In genomic region chr20:2801459-2801728, GRCh38 we compare ENCODE assay signal across 15 cellular contexts. TPM values are rescaled to one million over a fixed set of nuclear protein-coding genes. Genes with fewer than 3 reads are reported as not detected.
DNase-seq lines count a peak whose midpoint lies in the region; ATAC-seq, FAIRE-seq and TF ChIP-seq lines count a peak whose summit lies in the region.
"Had no signal": no experiment of that assay in that cellular context is flagged by ENCODE, and none has a peak within 500 bp of the region (broad histone marks: within the 10 kb centered on the region; RNA-seq: fewer than 3 reads in every experiment).

No MANE protein-coding gene starts in this region.

- no peaks in the 10 kb centered on the region for H3K9me2 ChIP-seq in OCI-LY7 (ENCODE audit: insufficient read depth, low read length)

- CTCF ChIA-PET in K562 (lab: Yijun Ruan, JAX; ENCODE audit: low intra/inter-chr PET ratio) (no interaction called here), OCI-LY7 (lab: Charles Lee; ENCODE audit: unreplicated experiment) (no interaction called here)

- H3K36me3 ChIP-seq in HUES48 (ENCODE audit: control insufficient read depth, insufficient read depth, low read length) (peaks cover 19% of the 10 kb centered on the region), K562 (ENCODE audit: control insufficient read depth, insufficient read depth, low read length) (no peaks in the 10 kb centered on the region), OCI-LY7 (ENCODE audit: insufficient read depth, low read length) (no peaks in the 10 kb centered on the region)
- H3K36me3 ChIP-seq: gastroesophageal sphincter had no signal

- H3K79me2 ChIP-seq in K562 (ENCODE audit: control insufficient read depth, insufficient read depth, low read length) = no peaks in the 10 kb centered on the region
- no peaks in the 10 kb centered on the region for H3K79me2 ChIP-seq in OCI-LY7 (ENCODE audit: insufficient read depth, low read depth, low read length)

- H3K9me3 Mint-ChIP-seq in neural crest cell = no peaks in the 10 kb centered on the region

- peak overlapping the region; percentile 96 for H3K4me3 Mint-ChIP-seq in neural crest cell

- peaks cover 5% of the 10 kb centered on the region for H3K36me3 Mint-ChIP-seq in neural crest cell (ENCODE audit: low read depth)

- no peak for TF ChIP-seq EP300 in K562 (IDR thresholded peaks at IDR 0.05; ENCODE audit: low read length)

- in situ Hi-C loops in K562 (cut with MboI) = no loop called here

- POLR2A ChIA-PET in K562 (lab: Yijun Ruan, JAX) = no interaction called here
- POLR2A ChIA-PET in OCI-LY7 (lab: Charles Lee) = no interaction called here

- TF ChIP-seq POLR2A in K562 (conservative IDR thresholded peaks at IDR 0.05) = no peak

- FAIRE-seq in K562 (lab: Jason Lieb, UNC) = no peak

- H3K9me1 ChIP-seq in K562 (ENCODE audit: control insufficient read depth, insufficient read depth, low read length) = no peaks in the 10 kb centered on the region

- no peak for TF ChIP-seq RAD21 in K562 (CRISPR knock-in tag; conservative IDR thresholded peaks at IDR 0.05 in 1 of 2, IDR thresholded peaks at IDR 0.05 in 1 of 2)

- intact Hi-C loops in K562 (cut with micrococcal nuclease) (no loop called here), OCI-LY7 (cut with micrococcal nuclease; ENCODE audit: unreplicated experiment) (no loop called here)

- peaks cover 19% of the 10 kb centered on the region; the same call in 1 of the 2 replicates for H3K4me1 ChIP-seq in HUES48 (ENCODE audit: control insufficient read depth, insufficient read depth, low read length)
- peaks cover 4 to 45% of the 10 kb centered on the region in 2 experiments; a peak in 4 of 5 replicates for H3K4me1 ChIP-seq in K562 (replicated peaks in 1 of 2; ENCODE audit: control insufficient read depth in 2 of 2, insufficient read depth in 2 of 2, low read length in 2 of 2)
- H3K4me1 ChIP-seq in OCI-LY7 (ENCODE audit: insufficient read depth, low read length, poor library complexity, severe bottlenecking) = no peaks in the 10 kb centered on the region

- peak overlapping the region; percentile 84 for H3K27ac Mint-ChIP-seq in neural crest cell (ENCODE audit: unreplicated experiment)

- H3K4me3 ChIP-seq in HUES48 (ENCODE audit: low read depth, low read length) = peak overlapping the region; percentile 96
- H3K4me3 ChIP-seq in K562 = no peak overlapping the region
- H3K4me3 ChIP-seq in OCI-LY7 (ENCODE audit: low read depth, low read length, poor library complexity, severe bottlenecking) = no peak overlapping the region
- H3K4me3 ChIP-seq: gastroesophageal sphincter had no signal

- WGBS in K562 (ENCODE audit: insufficient coverage, low coverage, missing lambda C conversion rate) = 63% methylated on average over 5 of the region's 5 CpGs

- TF ChIP-seq CTCF in K562 (IDR thresholded peaks at IDR 0.05 in 2 of 3, conservative IDR thresholded peaks at IDR 0.05 in 1 of 3; ENCODE audit: insufficient read depth in 2 of 3, low read depth in 1 of 3, low read length in 3 of 3) = no peak
- TF ChIP-seq CTCF in neural crest cell (conservative IDR thresholded peaks at IDR 0.05) = no peak
- TF ChIP-seq CTCF in OCI-LY7 (conservative IDR thresholded peaks at IDR 0.05; ENCODE audit: low read length) = no peak

- ATAC-seq in K562 (no peak), HG02642 (IDR thresholded peaks at IDR 0.05; ENCODE audit: poor library complexity, unreplicated experiment) (no peak)
- ATAC-seq: gastroesophageal sphincter, Right ventricle myocardium inferior had no signal

- H3K9ac ChIP-seq in HUES48 (ENCODE audit: low read depth, low read length) = no peak overlapping the region
- no peak overlapping the region for H3K9ac ChIP-seq in K562 (ENCODE audit: insufficient read depth in 1 of 2, low read depth in 2 of 2, low read length in 2 of 2)

- BruUV-seq in K562 (replicated peaks; lab: Mats Ljungman, UMichigan) (no TSS peak), OCI-LY7 (replicated peaks; lab: Mats Ljungman, UMichigan) (no TSS peak)

- H3K27ac ChIP-seq in HUES48 (ENCODE audit: low read depth, low read length) (no peak overlapping the region), K562 (ENCODE audit: extremely low read depth, low read depth, low read length) (no peak overlapping the region), OCI-LY7 (ENCODE audit: low read depth, low read length, poor library complexity, severe bottlenecking) (no peak overlapping the region)
- H3K27ac ChIP-seq: 22Rv1, gastroesophageal sphincter had no signal

- H4K20me1 ChIP-seq in K562 (replicated peaks; ENCODE audit: control insufficient read depth, insufficient read depth, low read length) = 0 out of 2 replicates have a peak, but pooled peaks cover 3% of the 10 kb centered on the region
- no peaks in the 10 kb centered on the region; the same call in 1 of the 2 replicates for H4K20me1 ChIP-seq in OCI-LY7 (ENCODE audit: insufficient read depth, low read length)

- peaks cover 68% of the 10 kb centered on the region for H3K27me3 ChIP-seq in HUES48 (ENCODE audit: control insufficient read depth, insufficient read depth, low read length)
- H3K27me3 ChIP-seq in K562 (ENCODE audit: control insufficient read depth in 2 of 2, insufficient read depth in 2 of 2, low read length in 2 of 2) = peaks cover 0 to 39% of the 10 kb centered on the region in 2 experiments; a peak in 2 of 5 replicates

- peak; percentile 20 for DNase-seq in DMS 273 (lab: John Stamatoyannopoulos, UW; ENCODE audit: unreplicated experiment)
- no peak for DNase-seq in DMS 273 treated with DMSO at 0.1 percent for 48 hours (lab: John Stamatoyannopoulos, UW)
- no peak for DNase-seq in K562 (ENCODE audit: extremely low read depth in 1 of 4, low spot score in 3 of 4)
- no peak for DNase-seq in neural crest cell (ENCODE audit: low read depth, low spot score)
- no peak for DNase-seq in OCI-LY7 (ENCODE audit: low spot score)
- no peak for DNase-seq in NCI-H2196 (lab: John Stamatoyannopoulos, UW; ENCODE audit: unreplicated experiment)
- DNase-seq: activated CD8-positive, alpha-beta memory T cell treated with anti-CD3 and anti-CD28 coated beads for 24 hours; cerebellar nuclear complex; NCI-H2227 treated with DMSO at 0.1 percent for 48 hours had no signal

- peaks cover 12% of the 10 kb centered on the region for H3K27me3 Mint-ChIP-seq in neural crest cell (ENCODE audit: low read depth)

- peaks cover 36% of the 10 kb centered on the region for H3K4me1 Mint-ChIP-seq in neural crest cell

- H3K9me3 ChIP-seq in HUES48 (ENCODE audit: control insufficient read depth, insufficient read depth, low read length) (no peaks in the 10 kb centered on the region), K562 (replicated peaks; ENCODE audit: control insufficient read depth, insufficient read depth, low read depth, low read length) (no peaks in the 10 kb centered on the region), OCI-LY7 (ENCODE audit: low read length) (no peaks in the 10 kb centered on the region)
- H3K9me3 ChIP-seq: gastroesophageal sphincter had no signal

- H2AFZ ChIP-seq in K562 (ENCODE audit: low read depth, low read length) = peak overlapping the region; percentile 83
- H2AFZ ChIP-seq in OCI-LY7 (ENCODE audit: low read length) = no peak overlapping the region

- peak overlapping the region; percentile 55; the same call in 1 of the 2 replicates for H3K4me2 ChIP-seq in K562 (ENCODE audit: insufficient read depth, low read length)
- H3K4me2 ChIP-seq in OCI-LY7 (ENCODE audit: low read length) = no peak overlapping the region

RNA-seq across cellular contexts. Expression of gene CPXM1, which starts 1.0 kb away (rescaled TPM):
- 4.1 and 15.4 TPM in 2 replicates for total RNA-seq in K562 (2011; cell fraction: chromatin; rRNA removed; ENCODE audit: low replicate concordance)
- 6.3 and 13.0 TPM in 2 replicates for total RNA-seq in K562 (2011; cell fraction: nucleolus; rRNA removed)
- 5.3 and 5.7 TPM in 2 replicates for total RNA-seq in K562 (2011; cell fraction: nucleoplasm; rRNA removed)
- total RNA-seq in K562 (2014; rRNA removed) (0.32 and 0.41 TPM in 2 replicates), K562 (2014; rRNA removed; fragmentation: Illumina TruSeq; extraction: Trizol) (0.07 and 0.13 TPM in 2 replicates), K562 (2015; rRNA removed; fragmentation: Illumina TruSeq; extraction: Trizol) (0.04 TPM in 1 of 2 replicates, not detected in the other), K562 (2021) (0.47 and 0.49 TPM in 2 replicates), neural crest cell (200 and 218 TPM in 2 replicates), OCI-LY7 (2022) (0.15 TPM in 1 of 2 replicates, not detected in the other)
- polyA plus RNA-seq in K562 (2011; rRNA removed) (1.1 and 4.5 TPM in 2 replicates), K562 (2014; fragmentation: Illumina TruSeq; extraction: Trizol) (0.45 and 0.50 TPM in 2 replicates), K562 (2014; fragmentation: Nextera tagmentation; extraction: Ambion mirVana) (not detected), K562 (2014; rRNA removed) (0.28 and 0.37 TPM in 2 replicates)
- polyA plus RNA-seq in K562 (2011; cell fraction: cytosol; rRNA removed) = 3.0 and 3.8 TPM in 2 replicates
- 13.5 and 29.6 TPM in 2 replicates for polyA plus RNA-seq in K562 (2011; cell fraction: nucleus; rRNA removed)
- 0.18 and 0.86 TPM in 2 replicates for polyA plus RNA-seq in K562 (2012)
- 0.67 and 1.1 TPM in 2 replicates for polyA minus RNA-seq in K562 (2011; rRNA and poly(A)+ RNA removed)
- polyA minus RNA-seq in K562 (2011; cell fraction: cytosol; rRNA and poly(A)+ RNA removed) = 0.55 and 0.86 TPM in 2 replicates
- 1.1 and 3.6 TPM in 2 replicates for polyA minus RNA-seq in K562 (2011; cell fraction: nucleus; rRNA and poly(A)+ RNA removed)
- not detected in 2 replicates for total RNA-seq in OCI-LY7 (2014; rRNA removed; shearing (Covaris generic))
- total RNA-seq: HT1080 had no signal

RNA-seq across cellular contexts. Expression of gene C20orf141, which starts 13.4 kb away (rescaled TPM):
- not detected in 2 replicates for total RNA-seq in K562 (2011; cell fraction: chromatin; rRNA removed; ENCODE audit: low replicate concordance)
- not detected in 2 replicates for total RNA-seq in K562 (2011; cell fraction: nucleolus; rRNA removed)
- total RNA-seq in K562 (2011; cell fraction: nucleoplasm; rRNA removed) = not detected in 2 replicates
- total RNA-seq in K562 (2014; rRNA removed) (not detected in 2 replicates), K562 (2014; rRNA removed; fragmentation: Illumina TruSeq; extraction: Trizol) (not detected in 2 replicates), K562 (2015; rRNA removed; fragmentation: Illumina TruSeq; extraction: Trizol) (not detected in 2 replicates), K562 (2021) (not detected in 2 replicates), neural crest cell (not detected in 2 replicates), OCI-LY7 (2022) (not detected in 2 replicates)
- polyA plus RNA-seq in K562 (2011; rRNA removed) (not detected in 2 replicates), K562 (2014; fragmentation: Illumina TruSeq; extraction: Trizol) (not detected in 2 replicates), K562 (2014; fragmentation: Nextera tagmentation; extraction: Ambion mirVana) (not detected), K562 (2014; rRNA removed) (not detected in 2 replicates)
- polyA plus RNA-seq in K562 (2011; cell fraction: cytosol; rRNA removed) = 0.13 TPM in 1 of 2 replicates, not detected in the other
- not detected in 2 replicates for polyA plus RNA-seq in K562 (2011; cell fraction: nucleus; rRNA removed)
- not detected in 2 replicates for polyA plus RNA-seq in K562 (2012)
- not detected in 2 replicates for polyA minus RNA-seq in K562 (2011; rRNA and poly(A)+ RNA removed)
- not detected in 2 replicates for polyA minus RNA-seq in K562 (2011; cell fraction: cytosol; rRNA and poly(A)+ RNA removed)
- not detected in 2 replicates for polyA minus RNA-seq in K562 (2011; cell fraction: nucleus; rRNA and poly(A)+ RNA removed)
- total RNA-seq in OCI-LY7 (2014; rRNA removed; shearing (Covaris generic)) = not detected in 2 replicates
- total RNA-seq: gastroesophageal sphincter, Right ventricle myocardium inferior had no signal

RNA-seq across cellular contexts. Expression of gene TMEM239, which starts 14.8 kb away (rescaled TPM):
- total RNA-seq in K562 (2011; cell fraction: chromatin; rRNA removed; ENCODE audit: low replicate concordance) = 0.21 TPM in 1 of 2 replicates, not detected in the other
- total RNA-seq in K562 (2011; cell fraction: nucleolus; rRNA removed) = not detected in 2 replicates
- not detected in 2 replicates for total RNA-seq in K562 (2011; cell fraction: nucleoplasm; rRNA removed)
- total RNA-seq in K562 (2014; rRNA removed) (not detected in 2 replicates), K562 (2014; rRNA removed; fragmentation: Illumina TruSeq; extraction: Trizol) (not detected in 2 replicates), K562 (2015; rRNA removed; fragmentation: Illumina TruSeq; extraction: Trizol) (not detected in 2 replicates), K562 (2021) (not detected in 2 replicates), neural crest cell (not detected in 2 replicates), OCI-LY7 (2022) (not detected in 2 replicates)
- polyA plus RNA-seq in K562 (2011; rRNA removed) (not detected in 2 replicates), K562 (2014; fragmentation: Illumina TruSeq; extraction: Trizol) (not detected in 2 replicates), K562 (2014; fragmentation: Nextera tagmentation; extraction: Ambion mirVana) (not detected), K562 (2014; rRNA removed) (not detected in 2 replicates)
- polyA plus RNA-seq in K562 (2011; cell fraction: cytosol; rRNA removed) = not detected in 2 replicates
- polyA plus RNA-seq in K562 (2011; cell fraction: nucleus; rRNA removed) = not detected in 2 replicates
- polyA plus RNA-seq in K562 (2012) = not detected in 2 replicates
- polyA minus RNA-seq in K562 (2011; rRNA and poly(A)+ RNA removed) = not detected in 2 replicates
- polyA minus RNA-seq in K562 (2011; cell fraction: cytosol; rRNA and poly(A)+ RNA removed) = not detected in 2 replicates
- not detected in 2 replicates for polyA minus RNA-seq in K562 (2011; cell fraction: nucleus; rRNA and poly(A)+ RNA removed)
- total RNA-seq in OCI-LY7 (2014; rRNA removed; shearing (Covaris generic)) = not detected in 2 replicates
- total RNA-seq: HT1080, Right ventricle myocardium inferior had no signal

RNA-seq across cellular contexts. Expression of gene PCED1A, which starts 39.1 kb away (rescaled TPM):
- 10.2 and 20.9 TPM in 2 replicates for total RNA-seq in K562 (2011; cell fraction: chromatin; rRNA removed; ENCODE audit: low replicate concordance)
- total RNA-seq in K562 (2011; cell fraction: nucleolus; rRNA removed) = 24.3 and 24.6 TPM in 2 replicates
- 14.3 and 20.0 TPM in 2 replicates for total RNA-seq in K562 (2011; cell fraction: nucleoplasm; rRNA removed)
- total RNA-seq in K562 (2014; rRNA removed) (6.2 and 6.4 TPM in 2 replicates), K562 (2014; rRNA removed; fragmentation: Illumina TruSeq; extraction: Trizol) (1.5 and 2.0 TPM in 2 replicates), K562 (2015; rRNA removed; fragmentation: Illumina TruSeq; extraction: Trizol) (2.4 and 2.9 TPM in 2 replicates), K562 (2021) (8.9 and 9.4 TPM in 2 replicates), neural crest cell (68.7 and 71.9 TPM in 2 replicates), OCI-LY7 (2022) (9.8 and 10.3 TPM in 2 replicates)
- polyA plus RNA-seq in K562 (2011; rRNA removed) (7.4 and 20.2 TPM in 2 replicates), K562 (2014; fragmentation: Illumina TruSeq; extraction: Trizol) (4.3 and 5.9 TPM in 2 replicates), K562 (2014; fragmentation: Nextera tagmentation; extraction: Ambion mirVana) (1 to 10 TPM; 1.6 to 3.2 TPM), K562 (2014; rRNA removed) (11.5 and 12.5 TPM in 2 replicates)
- 12.4 and 18.8 TPM in 2 replicates for polyA plus RNA-seq in K562 (2011; cell fraction: cytosol; rRNA removed)
- polyA plus RNA-seq in K562 (2011; cell fraction: nucleus; rRNA removed) = 117 and 147 TPM in 2 replicates
- 8.6 and 18.7 TPM in 2 replicates for polyA plus RNA-seq in K562 (2012)
- polyA minus RNA-seq in K562 (2011; rRNA and poly(A)+ RNA removed) = 0.60 and 1.3 TPM in 2 replicates
- polyA minus RNA-seq in K562 (2011; cell fraction: cytosol; rRNA and poly(A)+ RNA removed) = 2.9 and 10.5 TPM in 2 replicates
- polyA minus RNA-seq in K562 (2011; cell fraction: nucleus; rRNA and poly(A)+ RNA removed) = 17.8 and 20.9 TPM in 2 replicates
- total RNA-seq in OCI-LY7 (2014; rRNA removed; shearing (Covaris generic)) = 6.9 and 8.4 TPM in 2 replicates

RNA-seq across cellular contexts. Expression of gene VPS16, which starts 39.2 kb away (rescaled TPM):
- 27.2 and 64.0 TPM in 2 replicates for total RNA-seq in K562 (2011; cell fraction: chromatin; rRNA removed; ENCODE audit: low replicate concordance)
- total RNA-seq in K562 (2011; cell fraction: nucleolus; rRNA removed) = 34.3 and 43.7 TPM in 2 replicates
- 23.7 and 26.5 TPM in 2 replicates for total RNA-seq in K562 (2011; cell fraction: nucleoplasm; rRNA removed)
- total RNA-seq in K562 (2014; rRNA removed) (16.7 and 18.7 TPM in 2 replicates), K562 (2014; rRNA removed; fragmentation: Illumina TruSeq; extraction: Trizol) (7.0 and 11.3 TPM in 2 replicates), K562 (2015; rRNA removed; fragmentation: Illumina TruSeq; extraction: Trizol) (13.8 and 15.3 TPM in 2 replicates), K562 (2021) (22.4 and 24.7 TPM in 2 replicates), neural crest cell (49.8 and 50.6 TPM in 2 replicates), OCI-LY7 (2022) (37.8 and 39.0 TPM in 2 replicates)
- polyA plus RNA-seq in K562 (2011; rRNA removed) (18.0 and 35.5 TPM in 2 replicates), K562 (2014; fragmentation: Illumina TruSeq; extraction: Trizol) (14.0 and 15.4 TPM in 2 replicates), K562 (2014; fragmentation: Nextera tagmentation; extraction: Ambion mirVana) (10 to 100 TPM in 1 of 2 experiments, 1 to 10 TPM in 1; 6.8 to 10.2 TPM), K562 (2014; rRNA removed) (19.2 and 19.6 TPM in 2 replicates)
- 25.3 and 30.6 TPM in 2 replicates for polyA plus RNA-seq in K562 (2011; cell fraction: cytosol; rRNA removed)
- polyA plus RNA-seq in K562 (2011; cell fraction: nucleus; rRNA removed) = 115 and 170 TPM in 2 replicates
- polyA plus RNA-seq in K562 (2012) = 18.7 and 36.5 TPM in 2 replicates
- polyA minus RNA-seq in K562 (2011; rRNA and poly(A)+ RNA removed) = 18.7 and 22.6 TPM in 2 replicates
- 15.3 and 31.1 TPM in 2 replicates for polyA minus RNA-seq in K562 (2011; cell fraction: cytosol; rRNA and poly(A)+ RNA removed)
- 24.4 and 39.9 TPM in 2 replicates for polyA minus RNA-seq in K562 (2011; cell fraction: nucleus; rRNA and poly(A)+ RNA removed)
- 27.0 and 32.6 TPM in 2 replicates for total RNA-seq in OCI-LY7 (2014; rRNA removed; shearing (Covaris generic))

Comparison
In these comparisons a context has a peak if more than half of its experiments do, and no peak if none do; other contexts are left out.
1. RNA of gene CPXM1, which starts 1.0 kb away (total RNA-seq): 200 to 218 TPM in neural crest cell; 0.04 to 15.4 TPM in K562 and 0.15 TPM in OCI-LY7; every median in the first group is over 10 times any median in the second.